ENCODE assay signal across 15 cellular contexts in the genomic region with DNA sequence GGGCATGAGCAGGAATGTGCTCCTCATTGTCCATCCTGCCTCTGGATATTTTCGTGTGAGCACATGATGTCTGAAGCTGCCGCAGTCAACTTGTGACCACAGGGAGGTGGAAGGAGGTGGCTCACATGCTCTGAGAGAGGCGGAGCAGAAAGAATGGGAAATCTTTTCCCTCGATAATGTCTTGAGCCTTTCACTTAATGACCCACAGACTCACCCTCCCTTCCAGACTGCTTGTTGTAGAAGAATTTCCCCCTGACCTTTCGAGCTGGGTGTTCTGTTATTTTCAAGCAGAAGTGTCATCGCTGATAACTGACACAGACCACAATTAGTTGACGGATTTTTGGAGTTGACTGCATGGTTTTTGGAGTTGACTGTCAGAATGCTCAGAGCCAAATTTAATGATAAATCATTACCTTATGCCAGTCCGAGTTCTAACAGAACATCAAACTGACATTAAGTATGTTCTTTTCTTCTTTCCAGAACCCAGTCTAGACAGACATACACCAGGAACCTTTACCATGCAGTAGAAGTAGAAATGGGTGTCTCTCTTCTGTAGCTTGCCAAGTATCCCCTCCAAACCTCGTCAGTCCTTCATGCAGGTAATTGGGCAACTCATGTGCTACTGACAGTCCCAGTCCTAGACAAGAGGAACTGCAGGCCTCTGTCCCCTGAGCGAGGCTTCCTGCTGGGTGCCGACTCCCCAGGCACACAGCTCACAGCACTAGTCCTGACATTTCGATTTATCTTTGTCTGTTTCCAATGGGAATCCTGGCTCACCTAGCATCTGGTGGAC. TPM values are rescaled to one million over a fixed set of nuclear protein-coding genes. Genes with fewer than 3 reads are reported as not detected.
A peak's percentile ranks its signal among the peaks of the same experiment; 100 is the strongest.
DNase-seq lines count a peak whose midpoint lies in the region; ATAC-seq, FAIRE-seq and TF ChIP-seq lines count a peak whose summit lies in the region.
"Had no signal": no experiment of that assay in that cellular context is flagged by ENCODE, and none has a peak within 500 bp of the region (broad histone marks: within the 10 kb centered on the region; RNA-seq: fewer than 3 reads in every experiment).

No MANE protein-coding gene starts in this region.

- peak overlapping the region; percentile 40 for H3K27ac ChIP-seq in astrocyte (ENCODE audit: low read depth, low read length)
- H3K27ac ChIP-seq: gastrocnemius medialis, RWPE1 had no signal

- CTCF ChIA-PET in T-cell (lab: Charles Lee): interaction anchor here in 1 of 2 donors (0.6 kb wide), 2 partner anchors 50 to 695 kb away, joined by 3 to 4 read pairs; no protein-coding TSS in a partner anchor

- H3K9me3 ChIP-seq in astrocyte (ENCODE audit: insufficient read depth, low read depth, low read length): no peaks in the 10 kb centered on the region
- H3K9me3 ChIP-seq: gastrocnemius medialis had no signal

- TF ChIP-seq CTCF in astrocyte (IDR thresholded peaks at IDR 0.05; ENCODE audit: insufficient read depth, low read depth, low read length): no peak

- peaks cover 4% of the 10 kb centered on the region for H3K27me3 Mint-ChIP-seq in astrocyte (ENCODE audit: low read depth, unreplicated experiment)
- H3K27me3 Mint-ChIP-seq in T-cell: peaks cover 36 to 40% of the 10 kb centered on the region in 2 donors
- H3K27me3 Mint-ChIP-seq in activated T-helper 2 cell treated with anti-CD3 and anti-CD28 coated beads, Interferon-gamma antibody, Interleukin-2, Interleukin-4, amounts not matched to agents 10 μg/mL and 5 μg/mL and 100 μg/mL, durations not matched to agents 14 hours and 24 hours and 36 hours (ENCODE audit: low read depth): peaks cover 3% of the 10 kb centered on the region

- H3K4me3 Mint-ChIP-seq in astrocyte (ENCODE audit: unreplicated experiment) (no peak overlapping the region), T-cell (no peak overlapping the region)
- H3K4me3 Mint-ChIP-seq in activated T-helper 2 cell treated with anti-CD3 and anti-CD28 coated beads, Interferon-gamma antibody, Interleukin-2, Interleukin-4, amounts not matched to agents 10 μg/mL and 5 μg/mL and 100 μg/mL, durations not matched to agents 14 hours and 24 hours and 36 hours (ENCODE audit: low read depth): no peak overlapping the region
- H3K4me3 Mint-ChIP-seq: central memory CD8-positive, alpha-beta T cell; mesothelial cell of epicardium had no signal

- intact Hi-C loops in activated T-helper 2 cell treated with anti-CD3 and anti-CD28 coated beads, Interferon-gamma antibody, Interleukin-2, Interleukin-4, amounts not matched to agents 10 μg/mL and 5 μg/mL and 100 μg/mL, durations not matched to agents 14 hours and 24 hours and 36 hours (cut with micrococcal nuclease): no loop called here

- no peaks in the 10 kb centered on the region for H3K79me2 ChIP-seq in astrocyte (ENCODE audit: insufficient read depth, low read length)

- H3K4me2 ChIP-seq in astrocyte (ENCODE audit: low read length): peak overlapping the region; percentile 68

- peaks cover 6% of the 10 kb centered on the region for H3K9me3 Mint-ChIP-seq in astrocyte (ENCODE audit: unreplicated experiment)
- H3K9me3 Mint-ChIP-seq in T-cell: no peaks in the 10 kb centered on the region
- H3K9me3 Mint-ChIP-seq in activated T-helper 2 cell treated with anti-CD3 and anti-CD28 coated beads, Interferon-gamma antibody, Interleukin-2, Interleukin-4, amounts not matched to agents 10 μg/mL and 5 μg/mL and 100 μg/mL, durations not matched to agents 14 hours and 24 hours and 36 hours: no peaks in the 10 kb centered on the region
- H3K9me3 Mint-ChIP-seq: central memory CD8-positive, alpha-beta T cell had no signal

- POLR2A ChIA-PET in T-cell (lab: Charles Lee): no interaction called here

- peaks cover 14% of the 10 kb centered on the region for H3K4me1 ChIP-seq in astrocyte (ENCODE audit: insufficient read depth, low read length)
- H3K4me1 ChIP-seq: gastrocnemius medialis had no signal

- no peaks in the 10 kb centered on the region for H3K36me3 Mint-ChIP-seq in astrocyte (ENCODE audit: low read depth, unreplicated experiment)
- H3K36me3 Mint-ChIP-seq in T-cell: no peaks in the 10 kb centered on the region
- no peaks in the 10 kb centered on the region for H3K36me3 Mint-ChIP-seq in activated T-helper 2 cell treated with anti-CD3 and anti-CD28 coated beads, Interferon-gamma antibody, Interleukin-2, Interleukin-4, amounts not matched to agents 10 μg/mL and 5 μg/mL and 100 μg/mL, durations not matched to agents 14 hours and 24 hours and 36 hours (ENCODE audit: low read depth)
- H3K36me3 Mint-ChIP-seq: mesothelial cell of epicardium had no signal

- H3K9ac ChIP-seq in astrocyte (ENCODE audit: low read length): peak overlapping the region; percentile 29

- DNase-seq in NOMO-1 treated with DMSO at 0.1 percent for 48 hours (lab: John Stamatoyannopoulos, UW; ENCODE audit: unreplicated experiment): peak; percentile 8
- DNase-seq in NOMO-1 (lab: John Stamatoyannopoulos, UW; ENCODE audit: unreplicated experiment in 2 of 2): no peak
- DNase-seq in astrocyte (ENCODE audit: low read depth): peak; percentile 91
- DNase-seq in hepatic stellate cell (ENCODE audit: low spot score): peak; percentile 51
- peak; percentile 6 for DNase-seq in urothelium cell line (ENCODE audit: low spot score)
- DNase-seq in T-cell: no peak
- DNase-seq in activated T-helper 2 cell treated with anti-CD3 and anti-CD28 coated beads, Interferon-gamma antibody, Interleukin-2, Interleukin-4, amounts not matched to agents 10 μg/mL and 5 μg/mL and 100 μg/mL, durations not matched to agents 14 hours and 24 hours and 36 hours (ENCODE audit: low spot score): no peak
- DNase-seq: 8988T, DMS79 treated with DMSO at 0.1 percent for 48 hours, gastrocnemius medialis, NCI-H1694 had no signal

- H3K27ac Mint-ChIP-seq in astrocyte (ENCODE audit: unreplicated experiment) (peak overlapping the region; percentile 79), T-cell (no peak overlapping the region)
- H3K27ac Mint-ChIP-seq in activated T-helper 2 cell treated with anti-CD3 and anti-CD28 coated beads, Interferon-gamma antibody, Interleukin-2, Interleukin-4, amounts not matched to agents 10 μg/mL and 5 μg/mL and 100 μg/mL, durations not matched to agents 14 hours and 24 hours and 36 hours: no peak overlapping the region
- H3K27ac Mint-ChIP-seq: mesothelial cell of epicardium had no signal

- peak overlapping the region; percentile 68 for H2AFZ ChIP-seq in astrocyte (ENCODE audit: low read depth, low read length)

- no peaks in the 10 kb centered on the region for H4K20me1 ChIP-seq in astrocyte (ENCODE audit: insufficient read depth, low read length)

- no peak for FAIRE-seq in astrocyte (lab: Jason Lieb, UNC)
- no peak for FAIRE-seq in urothelium cell line (lab: Jason Lieb, UNC)

- no peak overlapping the region for H3K4me3 ChIP-seq in astrocyte (ENCODE audit: insufficient read depth, low read depth, low read length)
- H3K4me3 ChIP-seq: gastrocnemius medialis had no signal

- no peaks in the 10 kb centered on the region for H3K36me3 ChIP-seq in astrocyte (ENCODE audit: insufficient read depth, low read length)
- H3K36me3 ChIP-seq: gastrocnemius medialis had no signal

- no peaks in the 10 kb centered on the region for H3K27me3 ChIP-seq in astrocyte (ENCODE audit: insufficient read depth, low read length)
- H3K27me3 ChIP-seq: gastrocnemius medialis had no signal

- no peak for ATAC-seq in T-cell (replicated peaks in 1 of 4)
- ATAC-seq in GM21360 (IDR thresholded peaks at IDR 0.05; ENCODE audit: unreplicated experiment): no peak
- ATAC-seq: gastrocnemius medialis had no signal

- H3K4me1 Mint-ChIP-seq in astrocyte (ENCODE audit: low read depth, unreplicated experiment) (peaks cover 13% of the 10 kb centered on the region), T-cell (no peaks in the 10 kb centered on the region)
- H3K4me1 Mint-ChIP-seq in activated T-helper 2 cell treated with anti-CD3 and anti-CD28 coated beads, Interferon-gamma antibody, Interleukin-2, Interleukin-4, amounts not matched to agents 10 μg/mL and 5 μg/mL and 100 μg/mL, durations not matched to agents 14 hours and 24 hours and 36 hours (ENCODE audit: low read depth): no peaks in the 10 kb centered on the region
- H3K4me1 Mint-ChIP-seq: central memory CD8-positive, alpha-beta T cell; mesothelial cell of epicardium had no signal

RNA-seq across cellular contexts. Expression of a gene that starts 29.4 kb away (rescaled TPM):
- 5.2 and 6.3 TPM in 2 replicates for total RNA-seq in astrocyte
- 10 to 100 TPM; 17.8 to 31.7 (median 19.4) TPM for total RNA-seq in T-cell
- 21.0 and 25.2 TPM in 2 replicates for total RNA-seq in activated T-helper 2 cell treated with anti-CD3 and anti-CD28 coated beads, Interferon-gamma antibody, Interleukin-2, Interleukin-4, amounts not matched to agents 10 μg/mL and 5 μg/mL and 100 μg/mL, durations not matched to agents 14 hours and 24 hours and 36 hours

RNA-seq across cellular contexts. Expression of a gene that starts 54.0 kb away (rescaled TPM):
- total RNA-seq in astrocyte (20.5 and 24.1 TPM in 2 replicates), T-cell (1 to 10 TPM in 3 of 5 donors, under 1 TPM in 2; 0.30 to 2.1 (median 1.3) TPM)
- total RNA-seq in activated T-helper 2 cell treated with anti-CD3 and anti-CD28 coated beads, Interferon-gamma antibody, Interleukin-2, Interleukin-4, amounts not matched to agents 10 μg/mL and 5 μg/mL and 100 μg/mL, durations not matched to agents 14 hours and 24 hours and 36 hours: 3.8 and 4.5 TPM in 2 replicates

Comparison
In these comparisons a context has a peak if more than half of its experiments do, and no peak if none do; other contexts are left out.
1. DNase-seq: peak in NOMO-1 treated with DMSO at 0.1 percent for 48 hours (single experiment), astrocyte (single experiment), hepatic stellate cell (single experiment) and urothelium cell line (single experiment); none in NOMO-1 (0 of 2), T-cell (0 of 34) and activated T-helper 2 cell treated with anti-CD3 and anti-CD28 coated beads, Interferon-gamma antibody, Interleukin-2, Interleukin-4, amounts not matched to agents 10 μg/mL and 5 μg/mL and 100 μg/mL, durations not matched to agents 14 hours and 24 hours and 36 hours (single experiment).